2 cellular contexts compared by ENCODE assay signal in genomic region chr5:132371603-132371994, GRCh38.
TF ChIP-seq lines count a peak whose summit lies in the region.

No MANE protein-coding gene starts in this region.

TF ChIP-seq in A549, 52 proteins besides CTCF, POLR2A, EP300 and RAD21 (continued from another document):
- no peak for TF ChIP-seq PHF8 (IDR thresholded peaks at IDR 0.05; ENCODE audit: borderline replicate concordance, low read depth)
- no peak for TF ChIP-seq MAFK (IDR thresholded peaks at IDR 0.05; ENCODE audit: partially characterized antibody)
- TF ChIP-seq HES2 (IDR thresholded peaks at IDR 0.05), result no peak
- TF ChIP-seq PBX3 (IDR thresholded peaks at IDR 0.05), result no peak
- no peak for TF ChIP-seq CBX8 (IDR thresholded peaks at IDR 0.05)
- no peak for TF ChIP-seq ZFP36 (IDR thresholded peaks at IDR 0.05; ENCODE audit: borderline replicate concordance, partially characterized antibody)
- TF ChIP-seq RARB (CRISPR knock-in tag; IDR thresholded peaks at IDR 0.05), result no peak
- no peak for TF ChIP-seq ZC3H11A (IDR thresholded peaks at IDR 0.05)
- TF ChIP-seq JUNB (IDR thresholded peaks at IDR 0.05), result no peak
- TF ChIP-seq KDM5A (IDR thresholded peaks at IDR 0.05), result no peak
- no peak for TF ChIP-seq BHLHE40 (IDR thresholded peaks at IDR 0.05; ENCODE audit: low read depth, low read length)
- TF ChIP-seq HMGXB4 (CRISPR knock-in tag; IDR thresholded peaks at IDR 0.05; ENCODE audit: borderline replicate concordance), result no peak
TF ChIP-seq in A549: peak in this region for 0.

TF ChIP-seq in K562, 482 proteins besides CTCF, POLR2A, EP300 and RAD21:
- TF ChIP-seq AFF4 (CRISPR knock-in tag; IDR thresholded peaks at IDR 0.05), result no peak
